1 cellular context compared by ENCODE assay signal in genomic region chr16:71885261-71885650, GRCh38.
TF ChIP-seq lines count a peak whose summit lies in the region.

No MANE protein-coding gene starts in this region.

TF ChIP-seq in IMR-90, 13 proteins besides CTCF, POLR2A, EP300 and RAD21:
- TF ChIP-seq, protein P1, sequence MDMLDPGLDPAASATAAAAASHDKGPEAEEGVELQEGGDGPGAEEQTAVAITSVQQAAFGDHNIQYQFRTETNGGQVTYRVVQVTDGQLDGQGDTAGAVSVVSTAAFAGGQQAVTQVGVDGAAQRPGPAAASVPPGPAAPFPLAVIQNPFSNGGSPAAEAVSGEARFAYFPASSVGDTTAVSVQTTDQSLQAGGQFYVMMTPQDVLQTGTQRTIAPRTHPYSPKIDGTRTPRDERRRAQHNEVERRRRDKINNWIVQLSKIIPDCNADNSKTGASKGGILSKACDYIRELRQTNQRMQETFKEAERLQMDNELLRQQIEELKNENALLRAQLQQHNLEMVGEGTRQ (IDR thresholded peaks at IDR 0.05; ENCODE audit: low read depth, low read length): no peak
- peak; percentile 65 for TF ChIP-seq CEBPB (IDR thresholded peaks at IDR 0.05; ENCODE audit: low read depth, low read length)
TF ChIP-seq in IMR-90: peak in this region for 1.
